ENCODE assay signal across 14 cellular contexts in the genomic region with DNA sequence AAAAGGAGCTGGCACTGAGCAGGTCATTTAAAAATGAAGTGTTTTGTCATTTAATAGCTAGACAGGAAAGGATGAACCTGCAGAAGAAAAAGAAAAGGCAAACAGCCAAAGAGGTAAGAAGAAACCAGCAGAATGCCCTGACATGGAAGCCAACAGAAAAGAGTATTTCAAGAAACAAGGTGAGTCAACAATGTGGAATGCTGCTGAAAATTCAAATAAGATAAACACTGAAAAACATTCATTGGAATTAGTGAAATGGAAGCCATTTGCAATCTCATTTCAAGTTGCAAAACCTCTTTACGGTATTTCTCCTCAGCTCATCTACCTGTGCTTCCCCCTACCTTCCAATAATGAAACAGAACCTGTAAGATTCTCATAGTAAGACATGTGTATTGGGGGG. TPM values are rescaled to one million over a fixed set of nuclear protein-coding genes. Genes with fewer than 3 reads are reported as not detected.
A peak's percentile ranks its signal among the peaks of the same experiment; 100 is the strongest.
DNase-seq lines count a peak whose midpoint lies in the region; ATAC-seq and TF ChIP-seq lines count a peak whose summit lies in the region.
"Had no signal": no experiment of that assay in that cellular context is flagged by ENCODE, and none has a peak within 500 bp of the region (broad histone marks: within the 10 kb centered on the region; RNA-seq: fewer than 3 reads in every experiment).

No MANE protein-coding gene starts in this region.

- in situ Hi-C loops in astrocyte of the spinal cord (cut with HindIII; ENCODE audit: low sequenced_read_pairs), result no loop called here

- H3K27me3 ChIP-seq in foreskin keratinocyte, result no peaks in the 10 kb centered on the region
- H3K27me3 ChIP-seq: testis had no signal

- peak; percentile 24 for DNase-seq in AG04449 (ENCODE audit: low read depth, low spot score)
- peak; percentile 48 for DNase-seq in HFF-Myc (ENCODE audit: extremely low read depth, low read depth)
- DNase-seq in astrocyte of the spinal cord (ENCODE audit: low read depth, low spot score), result peak; percentile 68
- DNase-seq in foreskin keratinocyte, result peak; percentile 11 to 43
- no peak for DNase-seq in GM19238 (ENCODE audit: insufficient read length, low spot score)
- no peak for DNase-seq in activated T-cell treated with anti-CD3 and anti-CD28 coated beads, Interleukin-2, amount 50 U/mL, for 48 hours
- no peak for DNase-seq in NCI-H2081 (lab: John Stamatoyannopoulos, UW)
- DNase-seq: activated CD4-positive, alpha-beta T cell treated with anti-CD3 and anti-CD28 coated beads, Interleukin-2, amount 50 U/mL, for 1 hour; KG1; left cardiac atrium; NCI-H82; testis had no signal

- POLR2A ChIA-PET in AG04449 (lab: Yijun Ruan, JAX), result no interaction called here

- peak; percentile 35 for ATAC-seq in foreskin keratinocyte
- no peak for ATAC-seq in HG03354 (IDR thresholded peaks at IDR 0.05; ENCODE audit: poor library complexity, severe bottlenecking, unreplicated experiment)
- ATAC-seq: Right ventricle myocardium inferior had no signal

- TF ChIP-seq CTCF in AG04449 (IDR thresholded peaks at IDR 0.05; ENCODE audit: insufficient read depth, low read length, missing control alignments), result no peak
- no peak for TF ChIP-seq CTCF in HFF-Myc (IDR thresholded peaks at IDR 0.05; ENCODE audit: low read depth, low read length, missing control alignments)
- TF ChIP-seq CTCF in astrocyte of the spinal cord (IDR thresholded peaks at IDR 0.05; ENCODE audit: low read depth, low read length), result no peak
- no peak for TF ChIP-seq CTCF in foreskin keratinocyte (conservative IDR thresholded peaks at IDR 0.05)

- no peak overlapping the region for H3K27ac ChIP-seq in foreskin keratinocyte
- H3K27ac ChIP-seq: testis had no signal

- CTCF ChIA-PET in AG04449 (lab: Yijun Ruan, JAX), result interaction anchor here (1.0 to 1.8 kb wide), 3 partner anchors 14 to 262 kb away, joined by 4 to 8 read pairs (median 4); no protein-coding TSS in a partner anchor

- H3K4me3 ChIP-seq in AG04449 (ENCODE audit: low read depth, low read length), result no peak overlapping the region
- no peak overlapping the region for H3K4me3 ChIP-seq in HFF-Myc (replicated peaks; ENCODE audit: low read depth, low read length)
- H3K4me3 ChIP-seq in astrocyte of the spinal cord (ENCODE audit: low read depth, low read length), result no peak overlapping the region
- H3K4me3 ChIP-seq: testis had no signal

- peaks cover 6% of the 10 kb centered on the region for H3K4me1 ChIP-seq in foreskin keratinocyte
- H3K4me1 ChIP-seq: testis had no signal

RNA-seq across cellular contexts. Expression of gene RWDD2A, which starts 59.6 kb away (rescaled TPM):
- total RNA-seq in foreskin keratinocyte, result 1.1 TPM in 2 replicates
- 0.91 and 0.94 TPM in 2 replicates for polyA plus RNA-seq in foreskin keratinocyte

RNA-seq across cellular contexts. Expression of gene PGM3, which starts 59.7 kb away (rescaled TPM):
- total RNA-seq in foreskin keratinocyte, result 32.3 and 40.6 TPM in 2 replicates
- polyA plus RNA-seq in foreskin keratinocyte, result 17.5 and 18.7 TPM in 2 replicates

Comparison
In these comparisons a context has a peak if more than half of its experiments do, and no peak if none do; other contexts are left out.
1. DNase-seq: peak in AG04449 (single experiment), HFF-Myc (single experiment), astrocyte of the spinal cord (single experiment) and foreskin keratinocyte (2 of 2); none in GM19238 (single experiment), activated T-cell treated with anti-CD3 and anti-CD28 coated beads, Interleukin-2, amount 50 U/mL, for 48 hours (0 of 2) and NCI-H2081 (0 of 2).